Comparison of ENCODE assay signal across 33 cellular contexts in genomic region chr1:172478485-172478884, GRCh38. TPM values are rescaled to one million over a fixed set of nuclear protein-coding genes. Genes with fewer than 3 reads are reported as not detected.
DNase-seq lines count a peak whose midpoint lies in the region; ATAC-seq, FAIRE-seq and TF ChIP-seq lines count a peak whose summit lies in the region.
"Had no signal": no experiment of that assay in that cellular context is flagged by ENCODE, and none has a peak within 500 bp of the region (broad histone marks: within the 10 kb centered on the region; RNA-seq: fewer than 3 reads in every experiment).

No MANE protein-coding gene starts in this region.

- H3K4ac ChIP-seq in trophoblast cell (ENCODE audit: low read depth, low read length), result no peak overlapping the region

- TF ChIP-seq RAD21 in SK-N-SH (IDR thresholded peaks at IDR 0.05; ENCODE audit: low read length), result no peak

- DNase-seq in NCI-H226 (peak; percentile 88), astrocyte (ENCODE audit: low read depth) (peak; percentile 51), foreskin keratinocyte (peak; percentile 73 to 88), trophoblast cell (peak; percentile 28 to 58), SK-N-SH (no peak), gastrocnemius medialis (no peak), left colon (no peak)
- DNase-seq in central memory CD4-positive, alpha-beta T cell, result no peak
- DNase-seq: C1 segment of cervical spinal cord; CD4-positive, alpha-beta memory T cell; COR-L47; DMS 273 treated with DMSO at 0.1 percent for 48 hours; DMS79 treated with DMSO at 0.1 percent for 48 hours; GF-D8; H9; Kasumi-1; MG63; NCI-H1105 treated with DMSO at 0.1 percent for 48 hours; NCI-H146; NCI-H2029; NCI-H446 treated with DMSO at 0.1 percent for 48 hours; NCI-H526; NCI-H82; NK-92 treated with Interleukin-12 subunit alpha and Interleukin-12 subunit beta, amount 100 ng/mL, for 24 hours; Right ventricle myocardium superior had no signal

- no peak for TF ChIP-seq POLR2A in gastrocnemius medialis (IDR thresholded peaks at IDR 0.05)

- H4K12ac ChIP-seq in trophoblast cell (ENCODE audit: low read depth, low read length), result no peak overlapping the region

- ATAC-seq in foreskin keratinocyte, result peak; percentile 61
- ATAC-seq in gastrocnemius medialis, result no peak
- no peak for ATAC-seq in left colon
- ATAC-seq: A549, GM23338, K562 had no signal

- in situ Hi-C loops in gastrocnemius medialis (cut with MboI; ENCODE audit: low sequenced_read_pairs in 4 of 4), result no loop called here

- no peaks in the 10 kb centered on the region for H3K79me2 ChIP-seq in astrocyte (ENCODE audit: insufficient read depth, low read length)
- H3K79me2 ChIP-seq in trophoblast cell (ENCODE audit: control insufficient read depth, insufficient read depth, low read length, poor library complexity), result peaks cover 3% of the 10 kb centered on the region
- no peaks in the 10 kb centered on the region for H3K79me2 ChIP-seq in SK-N-SH (ENCODE audit: insufficient read depth)

- H3K36me3 Mint-ChIP-seq in astrocyte (ENCODE audit: low read depth, unreplicated experiment), result no peaks in the 10 kb centered on the region
- H3K36me3 Mint-ChIP-seq: CD4-positive, alpha-beta memory T cell had no signal

- H3K9me3 ChIP-seq in astrocyte (ENCODE audit: insufficient read depth, low read depth, low read length) (no peaks in the 10 kb centered on the region), trophoblast cell (ENCODE audit: insufficient read depth, low read depth, low read length) (no peaks in the 10 kb centered on the region), SK-N-SH (no peaks in the 10 kb centered on the region), gastrocnemius medialis (no peaks in the 10 kb centered on the region)
- H3K9me3 ChIP-seq: A549, MG63, SJSA1 had no signal

- no peaks in the 10 kb centered on the region for H3K27me3 Mint-ChIP-seq in astrocyte (ENCODE audit: low read depth, unreplicated experiment)

- no peak overlapping the region for H4K8ac ChIP-seq in trophoblast cell (ENCODE audit: low read depth, low read length)

- CTCF ChIA-PET in SK-N-SH (lab: Yijun Ruan, JAX), result no interaction called here

- POLR2A ChIA-PET in SK-N-SH (lab: Yijun Ruan, JAX), result no interaction called here

- H3K27ac ChIP-seq in astrocyte (ENCODE audit: low read depth, low read length), result no peak overlapping the region
- peak overlapping the region; percentile 45 for H3K27ac ChIP-seq in foreskin keratinocyte
- H3K27ac ChIP-seq in trophoblast cell (ENCODE audit: low read depth, low read length), result peak overlapping the region; percentile 98
- H3K27ac ChIP-seq in SK-N-SH (ENCODE audit: low read depth in 2 of 2, low read length in 1 of 2), result no peak overlapping the region
- no peak overlapping the region for H3K27ac ChIP-seq in gastrocnemius medialis
- H3K27ac ChIP-seq: A549, PC-9, SJSA1 had no signal

- peaks cover 28% of the 10 kb centered on the region for H3K79me1 ChIP-seq in trophoblast cell (ENCODE audit: low read length)

- H2BK5ac ChIP-seq in trophoblast cell (ENCODE audit: low read depth, low read length, poor library complexity), result no peak overlapping the region

- H3K23ac ChIP-seq in trophoblast cell (ENCODE audit: low read length), result no peak overlapping the region

- no peak overlapping the region for H3K4me3 ChIP-seq in astrocyte (ENCODE audit: insufficient read depth, low read depth, low read length)
- H3K4me3 ChIP-seq in trophoblast cell (ENCODE audit: low read depth, low read length), result no peak overlapping the region
- no peak overlapping the region for H3K4me3 ChIP-seq in SK-N-SH (ENCODE audit: low read depth in 2 of 2, low read length in 1 of 2)
- H3K4me3 ChIP-seq in gastrocnemius medialis, result no peak overlapping the region
- H3K4me3 ChIP-seq: A549, GM23338, K562, MG63, PC-9, SJSA1 had no signal

- intact Hi-C loops in gastrocnemius medialis (cut with DNase I; ENCODE audit: low total_unique reads), result no loop called here
- intact Hi-C loops in left colon (cut with DNase I, micrococcal nuclease), result no loop called here

- H2AFZ ChIP-seq in astrocyte (ENCODE audit: low read depth, low read length) (no peak overlapping the region), trophoblast cell (ENCODE audit: insufficient read depth, low read length, poor library complexity) (no peak overlapping the region), SK-N-SH (ENCODE audit: low read depth) (no peak overlapping the region)
- H2AFZ ChIP-seq: GM23338, PC-9 had no signal

- H4K20me1 ChIP-seq in astrocyte (ENCODE audit: insufficient read depth, low read length) (no peaks in the 10 kb centered on the region), SK-N-SH (ENCODE audit: insufficient read depth) (no peaks in the 10 kb centered on the region)

- H3F3A ChIP-seq in SK-N-SH (replicated peaks; ENCODE audit: insufficient read depth), result no peaks in the 10 kb centered on the region

- no peak for FAIRE-seq in astrocyte (lab: Jason Lieb, UNC)
- FAIRE-seq: A549, GM12891, HTR-8/SVneo, K562 had no signal

- H3K14ac ChIP-seq in trophoblast cell (ENCODE audit: low read length), result no peak overlapping the region

- H3K27me3 ChIP-seq in astrocyte (ENCODE audit: insufficient read depth, low read length) (peaks cover 4% of the 10 kb centered on the region), foreskin keratinocyte (no peaks in the 10 kb centered on the region), trophoblast cell (ENCODE audit: insufficient read depth, low read length) (no peaks in the 10 kb centered on the region), SK-N-SH (ENCODE audit: insufficient read depth) (0 out of 2 replicates have a peak, but pooled peaks cover 5% of the 10 kb centered on the region), gastrocnemius medialis (no peaks in the 10 kb centered on the region)
- H3K27me3 ChIP-seq: SJSA1 had no signal

- TF ChIP-seq EP300 in SK-N-SH (IDR thresholded peaks at IDR 0.05; ENCODE audit: borderline replicate concordance in 1 of 2, low read depth in 1 of 2, low read length in 1 of 2), result no peak

- H3K9me2 ChIP-seq in SK-N-SH, result no peaks in the 10 kb centered on the region

- peaks cover 26% of the 10 kb centered on the region for H3K4me1 Mint-ChIP-seq in astrocyte (ENCODE audit: low read depth, unreplicated experiment)

- no peaks in the 10 kb centered on the region for H3K9me3 Mint-ChIP-seq in astrocyte (ENCODE audit: unreplicated experiment)
- H3K9me3 Mint-ChIP-seq: CD4-positive, alpha-beta memory T cell; GM23338; H9 had no signal

- H3K36me3 ChIP-seq in astrocyte (ENCODE audit: insufficient read depth, low read length) (no peaks in the 10 kb centered on the region), trophoblast cell (ENCODE audit: control insufficient read depth in 1 of 2, insufficient read depth in 2 of 2, low read length in 2 of 2) (no peaks in the 10 kb centered on the region), SK-N-SH (replicated peaks in 1 of 2; ENCODE audit: control insufficient read depth in 1 of 2, insufficient read depth in 2 of 2, low read length in 1 of 2) (no peaks in the 10 kb centered on the region), gastrocnemius medialis (no peaks in the 10 kb centered on the region)
- H3K36me3 ChIP-seq: MG63, SJSA1 had no signal

- H3K4me3 Mint-ChIP-seq in astrocyte (ENCODE audit: unreplicated experiment), result no peak overlapping the region
- H3K4me3 Mint-ChIP-seq: CD4-positive, alpha-beta memory T cell; GM23338; H9 had no signal

- H4K91ac ChIP-seq in trophoblast cell (ENCODE audit: low read depth, low read length), result no peak overlapping the region

- H3K4me2 ChIP-seq in astrocyte (ENCODE audit: low read length) (no peak overlapping the region), trophoblast cell (ENCODE audit: low read length) (no peak overlapping the region), SK-N-SH (no peak overlapping the region)
- H3K4me2 ChIP-seq: A549, GM23338, PC-9 had no signal

- no peak overlapping the region for H2AK5ac ChIP-seq in trophoblast cell (ENCODE audit: low read length)

- no peaks in the 10 kb centered on the region for H3K4me1 ChIP-seq in astrocyte (ENCODE audit: insufficient read depth, low read length)
- H3K4me1 ChIP-seq in foreskin keratinocyte, result peaks cover 40% of the 10 kb centered on the region
- H3K4me1 ChIP-seq in trophoblast cell (ENCODE audit: control insufficient read depth in 1 of 2, insufficient read depth in 2 of 2, low read length in 2 of 2), result peaks cover 9 to 22% of the 10 kb centered on the region in 2 experiments
- peaks cover 0 to 3% of the 10 kb centered on the region in 2 experiments; a peak in 2 of 4 replicates for H3K4me1 ChIP-seq in SK-N-SH (ENCODE audit: control insufficient read depth in 1 of 2, insufficient read depth in 2 of 2, low read depth in 1 of 2, low read length in 1 of 2)
- H3K4me1 ChIP-seq in gastrocnemius medialis, result peaks cover 0 to 6% of the 10 kb centered on the region in 2 donors
- H3K4me1 ChIP-seq: SJSA1 had no signal

- H3K18ac ChIP-seq in trophoblast cell (ENCODE audit: low read length), result no peak overlapping the region

- H3K27ac Mint-ChIP-seq in astrocyte (ENCODE audit: unreplicated experiment), result no peak overlapping the region
- H3K27ac Mint-ChIP-seq: CD4-positive, alpha-beta memory T cell; GM23338; H9 had no signal

- H3K9ac ChIP-seq in astrocyte (ENCODE audit: low read length) (no peak overlapping the region), trophoblast cell (ENCODE audit: low read length) (no peak overlapping the region), SK-N-SH (no peak overlapping the region)

- TF ChIP-seq CTCF in astrocyte (IDR thresholded peaks at IDR 0.05; ENCODE audit: insufficient read depth, low read depth, low read length) (no peak), foreskin keratinocyte (conservative IDR thresholded peaks at IDR 0.05) (no peak), SK-N-SH (IDR thresholded peaks at IDR 0.05) (no peak), gastrocnemius medialis (IDR thresholded peaks at IDR 0.05 in 4 of 5, conservative IDR thresholded peaks at IDR 0.05 in 1 of 5) (no peak)

- no peak overlapping the region for H2BK120ac ChIP-seq in trophoblast cell (ENCODE audit: insufficient read depth, low read length, poor library complexity)

- H2BK12ac ChIP-seq in trophoblast cell (ENCODE audit: low read length), result no peak overlapping the region

RNA-seq across cellular contexts. Expression of gene PIGC, which starts 34.6 kb away (rescaled TPM):
- total RNA-seq in astrocyte (17.8 and 19.5 TPM in 2 replicates), foreskin keratinocyte (22.8 and 25.1 TPM in 2 replicates), gastrocnemius medialis (10 to 100 TPM in 3 of 4 donors, 1 to 10 TPM in 1; 9.6 to 13.7 (median 12.8) TPM), left colon (10 to 100 TPM; 22.9 to 24.1 TPM)
- polyA plus RNA-seq in foreskin keratinocyte (20.1 and 21.7 TPM in 2 replicates), SK-N-SH (2012; rRNA removed) (20.6 and 31.4 TPM in 2 replicates)
- polyA plus RNA-seq in trophoblast cell (2013), result 24.8 and 24.9 TPM in 2 replicates
- 26.9 and 28.5 TPM in 2 replicates for polyA plus RNA-seq in SK-N-SH (2012; cell fraction: cytosol; rRNA removed)
- 10.9 and 20.1 TPM in 2 replicates for polyA plus RNA-seq in SK-N-SH (2012; cell fraction: nucleus; rRNA removed)

RNA-seq across cellular contexts. Expression of gene SUCO, which starts 54.5 kb away (rescaled TPM):
- total RNA-seq in astrocyte (55.9 and 63.7 TPM in 2 replicates), foreskin keratinocyte (19.3 and 20.2 TPM in 2 replicates), gastrocnemius medialis (10 to 100 TPM in 1 of 4 donors, 1 to 10 TPM in 3; 5.8 to 11.3 (median 6.4) TPM), left colon (10 to 100 TPM; 24.8 to 26.9 TPM)
- polyA plus RNA-seq in foreskin keratinocyte (4.1 and 4.6 TPM in 2 replicates), SK-N-SH (2012; rRNA removed) (5.4 and 7.6 TPM in 2 replicates)
- polyA plus RNA-seq in trophoblast cell (2013), result 143 and 152 TPM in 2 replicates
- 8.6 and 9.9 TPM in 2 replicates for polyA plus RNA-seq in SK-N-SH (2012; cell fraction: cytosol; rRNA removed)
- 4.4 and 10.0 TPM in 2 replicates for polyA plus RNA-seq in SK-N-SH (2012; cell fraction: nucleus; rRNA removed)

RNA-seq across cellular contexts. Expression of gene C1orf105, which starts 58.0 kb away (rescaled TPM):
- total RNA-seq in astrocyte (not detected in 2 replicates), foreskin keratinocyte (not detected in 2 replicates), gastrocnemius medialis (under 1 TPM in 2 of 4 donors, not detected in 2; 0.61 to 0.67 TPM), left colon (not detected)
- polyA plus RNA-seq in foreskin keratinocyte (not detected in 2 replicates), SK-N-SH (2012; rRNA removed) (not detected in 2 replicates)
- 36.7 and 38.1 TPM in 2 replicates for polyA plus RNA-seq in trophoblast cell (2013)
- polyA plus RNA-seq in SK-N-SH (2012; cell fraction: cytosol; rRNA removed), result not detected in 2 replicates
- not detected in 2 replicates for polyA plus RNA-seq in SK-N-SH (2012; cell fraction: nucleus; rRNA removed)
- total RNA-seq: CD4-positive, alpha-beta memory T cell; GM23338; H9; K562; PC-9; RPMI7951; SJSA1 had no signal
- polyA plus RNA-seq: CD4-positive, alpha-beta memory T cell; GM23338 had no signal

Comparison
In these comparisons a context has a peak if more than half of its experiments do, and no peak if none do; other contexts are left out.
1. DNase-seq: peak in NCI-H226 (single experiment), astrocyte (single experiment), foreskin keratinocyte (2 of 2) and trophoblast cell (2 of 2); none in SK-N-SH (single experiment), gastrocnemius medialis (0 of 2), central memory CD4-positive, alpha-beta T cell (single experiment) and left colon (0 of 2).
2. H3K27ac ChIP-seq: peak in foreskin keratinocyte (single experiment) and trophoblast cell (single experiment); none in astrocyte (single experiment), SK-N-SH (0 of 2) and gastrocnemius medialis (0 of 4).